9 cellular contexts compared by ENCODE assay signal in the genomic region with DNA sequence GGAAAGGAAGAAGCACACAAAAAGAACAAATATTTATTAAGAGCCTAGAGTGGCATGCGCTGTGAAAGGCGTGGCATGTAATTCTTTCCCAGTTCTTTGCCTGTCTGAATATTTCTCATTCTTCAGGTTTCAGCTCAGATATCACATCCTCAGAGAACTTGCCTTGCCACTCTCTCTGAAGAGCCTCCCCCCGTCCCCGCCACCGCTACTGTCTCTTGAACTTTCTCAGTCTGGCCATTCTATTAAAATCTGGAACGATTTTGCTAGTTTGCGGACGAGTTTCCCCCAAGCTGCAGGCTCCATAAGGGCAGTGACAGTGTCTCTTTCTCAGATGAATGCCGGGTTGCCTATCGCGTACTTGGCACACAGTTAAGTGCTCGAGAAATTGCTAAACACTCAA. TPM values are rescaled to one million over a fixed set of nuclear protein-coding genes. Genes with fewer than 3 reads are reported as not detected.
DNase-seq lines count a peak whose midpoint lies in the region; ATAC-seq, FAIRE-seq and TF ChIP-seq lines count a peak whose summit lies in the region.
"Had no signal": no experiment of that assay in that cellular context is flagged by ENCODE, and none has a peak within 500 bp of the region (broad histone marks: within the 10 kb centered on the region; RNA-seq: fewer than 3 reads in every experiment).

No MANE protein-coding gene starts in this region.

- no peak for TF ChIP-seq CTCF in cardiac muscle cell (IDR thresholded peaks at IDR 0.05; ENCODE audit: low read depth, low read length)
- TF ChIP-seq CTCF in astrocyte (IDR thresholded peaks at IDR 0.05; ENCODE audit: insufficient read depth, low read depth, low read length) = no peak
- no peak for TF ChIP-seq CTCF in keratinocyte (optimal IDR thresholded peaks at IDR 0.05 in 1 of 3, IDR thresholded peaks at IDR 0.05 in 1 of 3, conservative IDR thresholded peaks at IDR 0.05 in 1 of 3; ENCODE audit: extremely low read depth in 1 of 3, insufficient read depth in 2 of 3, low read length in 3 of 3)
- TF ChIP-seq CTCF in stomach (IDR thresholded peaks at IDR 0.05) = no peak

- FAIRE-seq in astrocyte (lab: Jason Lieb, UNC) = no peak
- FAIRE-seq in keratinocyte (lab: Jason Lieb, UNC) = peak; percentile 20
- FAIRE-seq: endometrium had no signal

- peak overlapping the region; percentile 71 for H3K9ac ChIP-seq in astrocyte (ENCODE audit: low read length)
- peak overlapping the region; percentile 95 for H3K9ac ChIP-seq in keratinocyte (ENCODE audit: control insufficient read depth, extremely low read depth, insufficient read depth, low read length)

- H3K4me3 Mint-ChIP-seq in astrocyte (ENCODE audit: unreplicated experiment) = peak overlapping the region; percentile 88

- H2AFZ ChIP-seq in astrocyte (ENCODE audit: low read depth, low read length) (peak overlapping the region; percentile 74), keratinocyte (ENCODE audit: control insufficient read depth, low read length) (peak overlapping the region; percentile 75)

- H3K36me3 ChIP-seq in cardiac muscle cell (no peaks in the 10 kb centered on the region), astrocyte (ENCODE audit: insufficient read depth, low read length) (no peaks in the 10 kb centered on the region), keratinocyte (ENCODE audit: control insufficient read depth in 2 of 2, extremely low read depth in 1 of 2, insufficient read depth in 2 of 2, low read length in 2 of 2) (no peaks in the 10 kb centered on the region), stomach (no peaks in the 10 kb centered on the region)

- H3K27ac Mint-ChIP-seq in astrocyte (ENCODE audit: unreplicated experiment) = peak overlapping the region; percentile 81

- peaks cover 23% of the 10 kb centered on the region for H3K79me2 ChIP-seq in astrocyte (ENCODE audit: insufficient read depth, low read length)
- peaks cover 32% of the 10 kb centered on the region for H3K79me2 ChIP-seq in keratinocyte (ENCODE audit: control insufficient read depth, insufficient read depth, low read length)

- no peak for TF ChIP-seq EP300 in stomach (IDR thresholded peaks at IDR 0.05)

- H3K4me1 ChIP-seq in cardiac muscle cell (ENCODE audit: low read depth) = peaks cover 17% of the 10 kb centered on the region
- H3K4me1 ChIP-seq in astrocyte (ENCODE audit: insufficient read depth, low read length) = peaks cover 19% of the 10 kb centered on the region
- H3K4me1 ChIP-seq in keratinocyte (ENCODE audit: control insufficient read depth, extremely low read depth, insufficient read depth, low read length) = peaks cover 21% of the 10 kb centered on the region
- peaks cover 0 to 57% (median 24%) of the 10 kb centered on the region in 4 donors for H3K4me1 ChIP-seq in stomach

- ATAC-seq in Right ventricle myocardium inferior (no peak), GM21528 (IDR thresholded peaks at IDR 0.05; ENCODE audit: low FRiP score, unreplicated experiment) (no peak)
- no peak for ATAC-seq in activated CD4-positive, CD25-positive, alpha-beta regulatory T cell treated with anti-CD3 and anti-CD28 coated beads, Interleukin-2, amount 50 U/mL, for 24 hours

- H3K4me3 ChIP-seq in cardiac muscle cell (peak overlapping the region; percentile 88), astrocyte (ENCODE audit: insufficient read depth, low read depth, low read length) (peak overlapping the region; percentile 80), keratinocyte (ENCODE audit: control insufficient read depth in 2 of 3, extremely low read depth in 1 of 3, insufficient read depth in 2 of 3, low read depth in 1 of 3, low read length in 3 of 3) (peak overlapping the region; percentile 64 to 92 (median 78)), stomach (peak overlapping the region; percentile 74 to 95 (median 87))

- H3K27me3 ChIP-seq in cardiac muscle cell (no peaks in the 10 kb centered on the region), astrocyte (ENCODE audit: insufficient read depth, low read length) (peaks cover 4% of the 10 kb centered on the region), keratinocyte (ENCODE audit: control insufficient read depth, extremely low read depth, insufficient read depth, low read length) (no peaks in the 10 kb centered on the region), stomach (peaks cover 0 to 7% (median 0%) of the 10 kb centered on the region in 3 donors)

- H3K4me1 Mint-ChIP-seq in astrocyte (ENCODE audit: low read depth, unreplicated experiment) = peaks cover 22% of the 10 kb centered on the region

- no peaks in the 10 kb centered on the region for H3K9me3 Mint-ChIP-seq in astrocyte (ENCODE audit: unreplicated experiment)

- H4K20me1 ChIP-seq in astrocyte (ENCODE audit: insufficient read depth, low read length) (peaks cover 16% of the 10 kb centered on the region), keratinocyte (ENCODE audit: control insufficient read depth, extremely low read depth, insufficient read depth, low read length) (no peaks in the 10 kb centered on the region)

- TF ChIP-seq POLR2A in stomach (IDR thresholded peaks at IDR 0.05) = no peak

- dilution Hi-C loops in keratinocyte (cut with MboI; ENCODE audit: extremely low pct_ligation_motif_present, low sequenced_read_pairs) = no loop called here

- DNase-seq in cardiac muscle cell (ENCODE audit: low read depth in 1 of 2, low spot score in 1 of 2) (peak; percentile 19 to 35), Right ventricle myocardium inferior (ENCODE audit: missing footprints) (no peak), astrocyte (ENCODE audit: low read depth) (no peak), keratinocyte (ENCODE audit: low read depth, low spot score) (no peak), stomach (no peak)
- DNase-seq in stimulated activated CD4-positive, alpha-beta T cell treated with anti-CD3 and anti-CD28 coated beads, Interleukin-4, amount 100 ng/mL, for 1 hour = no peak

- 6 to 10% (median 7%) methylated on average over 12 of the region's 12 CpGs for WGBS in stomach, 5 donors

- H3K9me1 ChIP-seq in keratinocyte (ENCODE audit: control insufficient read depth, extremely low read depth, insufficient read depth, low read length) = no peaks in the 10 kb centered on the region

- H3K36me3 Mint-ChIP-seq in astrocyte (ENCODE audit: low read depth, unreplicated experiment) = no peaks in the 10 kb centered on the region

- H3K9me3 ChIP-seq in cardiac muscle cell (ENCODE audit: low read depth) (no peaks in the 10 kb centered on the region), astrocyte (ENCODE audit: insufficient read depth, low read depth, low read length) (no peaks in the 10 kb centered on the region), keratinocyte (ENCODE audit: control insufficient read depth, low read depth, low read length) (no peaks in the 10 kb centered on the region), stomach (no peaks in the 10 kb centered on the region)

- H3K27me3 Mint-ChIP-seq in astrocyte (ENCODE audit: low read depth, unreplicated experiment) = peaks cover 4% of the 10 kb centered on the region

- intact Hi-C loops in Right ventricle myocardium inferior (cut with DNase I) (loop anchor here (2.0 kb wide), 1 partner anchor 31 kb away; no protein-coding TSS in a partner anchor), stomach (cut with DNase I; ENCODE audit: low total_unique reads) (no loop called here)

- H3K27ac ChIP-seq in cardiac muscle cell (peak overlapping the region; percentile 3), astrocyte (ENCODE audit: low read depth, low read length) (peak overlapping the region; percentile 3), keratinocyte (ENCODE audit: control insufficient read depth, insufficient read depth, low read length) (peak overlapping the region; percentile 95), stomach (peak overlapping the region; percentile 20 to 100 (median 97))

- peak overlapping the region; percentile 97 for H3K4me2 ChIP-seq in astrocyte (ENCODE audit: low read length)
- peak overlapping the region; percentile 97 for H3K4me2 ChIP-seq in keratinocyte (ENCODE audit: control insufficient read depth, extremely low read depth, insufficient read depth, low read depth, low read length)

RNA-seq across cellular contexts. Expression of a gene that starts 0.8 kb away (rescaled TPM):
- total RNA-seq in cardiac muscle cell = 26.5 and 30.0 TPM in 2 replicates
- 44.8 and 66.1 TPM in 2 replicates for polyA plus RNA-seq in cardiac muscle cell
- 68.0 TPM for total RNA-seq in Right ventricle myocardium inferior
- 30.9 and 31.7 TPM in 2 replicates for total RNA-seq in astrocyte
- 52.8 to 66.7 TPM (median 55.8 TPM) in 3 replicates for polyA plus RNA-seq in keratinocyte
- polyA plus RNA-seq in keratinocyte (2011; ENCODE audit: low read depth) = 39.8 TPM
- polyA plus RNA-seq in keratinocyte (2011; cell fraction: cytosol; rRNA removed) = 46.8 and 78.7 TPM in 2 replicates
- 46.9 and 63.2 TPM in 2 replicates for polyA plus RNA-seq in keratinocyte (2011; cell fraction: nucleus; rRNA removed)
- 40.4 and 50.6 TPM in 2 replicates for polyA plus RNA-seq in keratinocyte (2012; ENCODE audit: low replicate concordance)
- polyA minus RNA-seq in keratinocyte = 10.3 to 99.6 TPM (median 53.0 TPM) in 3 replicates
- polyA minus RNA-seq in keratinocyte (2011; cell fraction: cytosol; rRNA and poly(A)+ RNA removed) = 47.4 TPM
- polyA minus RNA-seq in keratinocyte (2011; cell fraction: nucleus; rRNA and poly(A)+ RNA removed) = 28.8 and 63.1 TPM in 2 replicates
- total RNA-seq in stomach = 10 to 100 TPM in 4 of 5 donors, 1 to 10 TPM in 1; 9.0 to 61.8 (median 22.3) TPM
- 10 to 100 TPM; 15.0 to 24.3 (median 15.6) TPM for polyA plus RNA-seq in stomach

Comparison
In these comparisons a context has a peak if more than half of its experiments do, and no peak if none do; other contexts are left out.
1. DNase-seq: peak in cardiac muscle cell (2 of 2); none in Right ventricle myocardium inferior (single experiment), astrocyte (single experiment), keratinocyte (single experiment), stomach (single experiment) and stimulated activated CD4-positive, alpha-beta T cell treated with anti-CD3 and anti-CD28 coated beads, Interleukin-4, amount 100 ng/mL, for 1 hour (single experiment).
2. H3K27ac ChIP-seq: peak in every context shown above with its lines; median percentile 97 in stomach; 95 in keratinocyte; 3 in cardiac muscle cell; 3 in astrocyte.
3. Peak in every context shown above with its lines, with median percentiles within 50 percentile points of each other: H3K4me3 ChIP-seq.